Comparison of ENCODE assay signal across 24 cellular contexts in the genomic region with DNA sequence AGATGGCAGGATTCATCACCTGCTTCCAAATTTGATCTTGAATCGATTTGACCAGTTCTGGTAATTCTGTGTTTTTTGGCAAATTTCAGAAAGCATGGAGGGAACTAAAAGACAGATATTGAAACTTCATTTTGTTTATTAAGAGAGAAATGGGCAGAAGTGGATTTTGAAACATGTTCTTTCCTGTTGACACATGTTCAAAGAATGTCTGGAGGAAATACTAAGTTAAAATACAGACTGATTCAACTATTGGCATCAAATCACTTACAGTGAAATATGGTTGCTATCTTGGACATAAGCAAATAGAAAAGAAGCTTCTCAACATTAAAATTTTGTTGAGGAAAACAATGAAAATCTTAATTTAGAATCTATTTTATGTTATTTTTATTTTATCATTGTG. TPM values are rescaled to one million over a fixed set of nuclear protein-coding genes. Genes with fewer than 3 reads are reported as not detected.
DNase-seq lines count a peak whose midpoint lies in the region; ATAC-seq, FAIRE-seq and TF ChIP-seq lines count a peak whose summit lies in the region.
"Had no signal": no experiment of that assay in that cellular context is flagged by ENCODE, and none has a peak within 500 bp of the region (broad histone marks: within the 10 kb centered on the region; RNA-seq: fewer than 3 reads in every experiment).

No MANE protein-coding gene starts in this region.

- FAIRE-seq in astrocyte (lab: Jason Lieb, UNC), result no peak
- FAIRE-seq: RCC 7860 had no signal

- peak; percentile 73 for DNase-seq in HCEC 1CT
- DNase-seq in astrocyte (ENCODE audit: low read depth), result peak; percentile 45
- peak; percentile 82 for DNase-seq in fibroblast of peridontal ligament (ENCODE audit: extremely low read depth)
- peak; percentile 26 for DNase-seq in skeletal muscle cell (ENCODE audit: low read depth)
- DNase-seq in hepatic stellate cell (ENCODE audit: low spot score), result no peak
- no peak for DNase-seq in NCI-H345 (lab: John Stamatoyannopoulos, UW)
- no peak for DNase-seq in prostate gland (ENCODE audit: low spot score)
- DNase-seq: activated CD4-positive, alpha-beta T cell treated with anti-CD3 and anti-CD28 coated beads, Interleukin-2, amount 50 U/mL, for 48 hours; activated gamma-delta T cell treated with Interleukin-2 at 50 U/mL for 16 hours; caudate nucleus; DMS79; islet precursor cell; NCI-H2081 treated with DMSO at 0.1 percent for 48 hours; NCI-H510A; nephron progenitor cell; NK-92 treated with Interleukin-12 subunit alpha and Interleukin-12 subunit beta, amount 100 ng/mL, for 24 hours; spleen; stomach; upper lobe of left lung had no signal

- peak overlapping the region; percentile 49 for H3K4me2 ChIP-seq in astrocyte (ENCODE audit: low read length)
- H3K4me2 ChIP-seq: hepatocyte had no signal

- no peak for TF ChIP-seq POLR2A in prostate gland (IDR thresholded peaks at IDR 0.05)

- H3K9me3 Mint-ChIP-seq in astrocyte (ENCODE audit: unreplicated experiment), result peaks cover 3% of the 10 kb centered on the region

- H3K27me3 ChIP-seq in astrocyte (ENCODE audit: insufficient read depth, low read length) (no peaks in the 10 kb centered on the region), prostate gland (replicated peaks; ENCODE audit: insufficient read depth) (no peaks in the 10 kb centered on the region)
- H3K27me3 ChIP-seq: hepatocyte, stomach, upper lobe of left lung had no signal

- no peaks in the 10 kb centered on the region for H4K20me1 ChIP-seq in astrocyte (ENCODE audit: insufficient read depth, low read length)

- H3K27ac ChIP-seq in astrocyte (ENCODE audit: low read depth, low read length) (no peak overlapping the region), prostate gland (no peak overlapping the region)
- H3K27ac ChIP-seq: hepatocyte, spleen, stomach, upper lobe of left lung had no signal

- no peak overlapping the region for H3K4me3 ChIP-seq in astrocyte (ENCODE audit: insufficient read depth, low read depth, low read length)
- no peak overlapping the region for H3K4me3 ChIP-seq in skeletal muscle cell (ENCODE audit: low read depth, low read length)
- no peak overlapping the region for H3K4me3 ChIP-seq in prostate gland
- H3K4me3 ChIP-seq: hepatocyte, spleen, stomach, upper lobe of left lung had no signal

- 78% methylated on average over 1 of the region's 1 CpG for WGBS in prostate gland

- no peak for ATAC-seq in GM21786 (IDR thresholded peaks at IDR 0.05; ENCODE audit: unreplicated experiment)
- ATAC-seq: esophagus mucosa had no signal

- no peaks in the 10 kb centered on the region for H3K27me3 Mint-ChIP-seq in astrocyte (ENCODE audit: low read depth, unreplicated experiment)

- H3K9me3 ChIP-seq in astrocyte (ENCODE audit: insufficient read depth, low read depth, low read length), result no peaks in the 10 kb centered on the region
- H3K9me3 ChIP-seq in prostate gland, result no peaks in the 10 kb centered on the region
- H3K9me3 ChIP-seq: stomach, upper lobe of left lung had no signal

- H3K36me3 ChIP-seq in astrocyte (ENCODE audit: insufficient read depth, low read length) (no peaks in the 10 kb centered on the region), prostate gland (no peaks in the 10 kb centered on the region)
- H3K36me3 ChIP-seq: spleen, stomach, upper lobe of left lung had no signal

- H3K4me1 Mint-ChIP-seq in astrocyte (ENCODE audit: low read depth, unreplicated experiment), result peaks cover 11% of the 10 kb centered on the region
- H3K4me1 Mint-ChIP-seq: nephron progenitor cell had no signal

- H3K36me3 Mint-ChIP-seq in astrocyte (ENCODE audit: low read depth, unreplicated experiment), result no peaks in the 10 kb centered on the region

- no peak overlapping the region for H2AFZ ChIP-seq in astrocyte (ENCODE audit: low read depth, low read length)
- H2AFZ ChIP-seq: hepatocyte had no signal

- H3K4me1 ChIP-seq in astrocyte (ENCODE audit: insufficient read depth, low read length) (peaks cover 7% of the 10 kb centered on the region), prostate gland (replicated peaks) (no peaks in the 10 kb centered on the region)
- H3K4me1 ChIP-seq: spleen, stomach had no signal

- H3K9ac ChIP-seq in astrocyte (ENCODE audit: low read length), result no peak overlapping the region

- intact Hi-C loops in prostate gland (cut with DNase I), result no loop called here

- TF ChIP-seq CTCF in astrocyte (IDR thresholded peaks at IDR 0.05; ENCODE audit: insufficient read depth, low read depth, low read length) (no peak), prostate gland (IDR thresholded peaks at IDR 0.05) (no peak)

- no peaks in the 10 kb centered on the region for H3K79me2 ChIP-seq in astrocyte (ENCODE audit: insufficient read depth, low read length)
- H3K79me2 ChIP-seq: hepatocyte had no signal

- H3K27ac Mint-ChIP-seq in astrocyte (ENCODE audit: unreplicated experiment), result no peak overlapping the region
- H3K27ac Mint-ChIP-seq: nephron progenitor cell; T-helper 2 cell treated with Interferon-gamma antibody and Interleukin-4, amounts not matched to agents 5 μg/mL and 100 μg/mL, for 36 hours had no signal

- H3K4me3 Mint-ChIP-seq in astrocyte (ENCODE audit: unreplicated experiment), result no peak overlapping the region
- H3K4me3 Mint-ChIP-seq: nephron progenitor cell; T-helper 2 cell treated with Interferon-gamma antibody and Interleukin-4, amounts not matched to agents 5 μg/mL and 100 μg/mL, for 36 hours had no signal

RNA-seq across cellular contexts. Expression of a gene that starts 19.3 kb away (rescaled TPM):
- total RNA-seq in astrocyte (not detected in 2 replicates), prostate gland (under 1 TPM in 1 of 2 donors, not detected in 1; 0.45 TPM)
- total RNA-seq: esophagus mucosa, hepatocyte, stomach had no signal

RNA-seq across cellular contexts. Expression of a gene that starts 19.3 kb away (rescaled TPM):
- 0.54 TPM in 1 of 2 replicates, not detected in the other for total RNA-seq in astrocyte
- not detected for total RNA-seq in prostate gland
- total RNA-seq: esophagus mucosa had no signal

Comparison
In these comparisons a context has a peak if more than half of its experiments do, and no peak if none do; other contexts are left out.
1. DNase-seq: peak in HCEC 1CT (single experiment), astrocyte (single experiment), fibroblast of peridontal ligament (single experiment) and skeletal muscle cell (single experiment); none in hepatic stellate cell (single experiment), NCI-H345 (single experiment) and prostate gland (single experiment).